In genomic region chr20:53406580-53406979, GRCh38 we compare ENCODE assay signal across 36 cellular contexts.
"Had no signal": no experiment of that assay in that cellular context is flagged by ENCODE, and none has a peak within 500 bp of the region (broad histone marks: within the 10 kb centered on the region; RNA-seq: fewer than 3 reads in every experiment).

No MANE protein-coding gene starts in this region.

- H3K9me3 ChIP-seq: adrenal gland, body of pancreas, breast epithelium had no signal

- H3K4me1 ChIP-seq: breast epithelium had no signal

- FAIRE-seq: astrocyte, TTC549 had no signal

- DNase-seq: activated B cell treated with CpG ODN at 0.5 μM for 24 hours; activated CD4-positive, alpha-beta memory T cell treated with anti-CD3 and anti-CD28 coated beads for 36 hours; activated CD4-positive, alpha-beta T cell treated with anti-CD3 and anti-CD28 coated beads for 4 hours; activated CD4-positive, alpha-beta T cell treated with anti-CD3 and anti-CD28 coated beads, Interleukin-2, amount 10 ng/mL, durations not matched to agents 24 days and 14 days; activated CD4-positive, alpha-beta T cell treated with anti-CD3 and anti-CD28 coated beads, Interleukin-2, amount 50 U/mL, for 1 hour; activated CD4-positive, alpha-beta T cell treated with anti-CD3 and anti-CD28 coated beads, Interleukin-2, amount 50 U/mL, for 4 hours; activated CD4-positive, CD25-positive, alpha-beta regulatory T cell treated with anti-CD3 and anti-CD28 coated beads, Interleukin-2, amount 50 U/mL, for 72 hours; activated CD8-positive, alpha-beta memory T cell treated with anti-CD3 and anti-CD28 coated beads, Interleukin-2, amount 50 U/mL, for 4 hours; activated CD8-positive, alpha-beta T cell treated with anti-CD3 and anti-CD28 coated beads for 36 hours; activated effector memory CD4-positive, alpha-beta T cell treated with anti-CD3 and anti-CD28 coated beads, Interleukin-2, amount 50 U/mL, for 16 hours; activated gamma-delta T cell treated with Interleukin-2 at 50 U/mL for 16 hours; activated naive CD4-positive, alpha-beta T cell; activated naive CD4-positive, alpha-beta T cell treated with anti-CD3 and anti-CD28 coated beads for 36 hours; activated naive CD4-positive, alpha-beta T cell treated with anti-CD3 and anti-CD28 coated beads, Interleukin-2, amount 50 U/mL, for 16 hours; activated naive CD8-positive, alpha-beta T cell treated with anti-CD3 and anti-CD28 coated beads for 36 hours; activated T-cell treated with anti-CD3 and anti-CD28 coated beads for 4 hours; activated T-cell treated with anti-CD3 and anti-CD28 coated beads, Interleukin-2, amount 50 U/mL, for 1 hour; activated T-cell treated with anti-CD3 and anti-CD28 coated beads, Interleukin-2, amount 50 U/mL, for 4 hours; activated T-cell treated with anti-CD3 and anti-CD28 coated beads, Interleukin-2, amount 50 U/mL, for 72 hours; adrenal gland; amniotic stem cell; aorta; body of pancreas; brain microvascular endothelial cell; central memory CD4-positive, alpha-beta T cell; T-cell; T-helper 2 cell; T-helper 9 cell; WERI-Rb-1 had no signal

- H3K27ac ChIP-seq: adrenal gland, body of pancreas, brain microvascular endothelial cell, breast epithelium, WERI-Rb-1 had no signal

- ATAC-seq: activated CD8-positive, alpha-beta T cell treated with anti-CD3 and anti-CD28 coated beads for 36 hours; activated naive CD4-positive, alpha-beta T cell treated with anti-CD3 and anti-CD28 coated beads, Interleukin-2, amount 50 U/mL, for 72 hours; activated T-cell treated with anti-CD3 and anti-CD28 coated beads, Interleukin-2, amount 50 U/mL, for 4 hours; activated T-cell treated with anti-CD3 and anti-CD28 coated beads, Interleukin-2, amount 50 U/mL, for 72 hours; activated T-helper 17 cell treated with anti-CD3 and anti-CD28 coated beads, Interleukin-2, amount 50 U/mL, for 72 hours; body of pancreas; T-cell had no signal

- H3K27me3 ChIP-seq: adrenal gland, body of pancreas, brain microvascular endothelial cell, breast epithelium had no signal

- H3K9me3 Mint-ChIP-seq: activated CD4-positive, alpha-beta T cell treated with anti-CD3 and anti-CD28 coated beads, Interleukin-2, amount 10 ng/mL, durations not matched to agents 24 days and 14 days; activated naive CD4-positive, alpha-beta T cell treated with anti-CD3 and anti-CD28 coated beads for 36 hours; activated naive CD4-positive, alpha-beta T cell treated with anti-CD3 and anti-CD28 coated beads, Interleukin-2, amount 50 U/mL, for 72 hours; activated T-cell treated with anti-CD3 and anti-CD28 coated beads, Interleukin-2, amount 50 U/mL, for 4 hours; activated T-cell treated with anti-CD3 and anti-CD28 coated beads, Interleukin-2, amount 50 U/mL, for 72 hours; activated T-helper 17 cell treated with anti-CD3 and anti-CD28 coated beads, Interleukin-2, amount 50 U/mL, for 72 hours; T-cell; T-helper 2 cell treated with Interferon-gamma antibody and Interleukin-4, amounts not matched to agents 5 μg/mL and 100 μg/mL, for 36 hours had no signal

- H3K4me3 Mint-ChIP-seq: activated B cell treated with CpG ODN at 0.5 μM for 24 hours; activated CD4-positive, alpha-beta memory T cell treated with anti-CD3 and anti-CD28 coated beads for 36 hours; activated CD4-positive, alpha-beta T cell treated with anti-CD3 and anti-CD28 coated beads, Interleukin-2, amount 10 ng/mL, durations not matched to agents 24 days and 14 days; activated CD8-positive, alpha-beta T cell treated with anti-CD3 and anti-CD28 coated beads for 36 hours; activated naive CD4-positive, alpha-beta T cell treated with anti-CD3 and anti-CD28 coated beads for 36 hours; activated naive CD8-positive, alpha-beta T cell treated with anti-CD3 and anti-CD28 coated beads for 36 hours; activated T-cell treated with anti-CD3 and anti-CD28 coated beads, Interleukin-2, amount 50 U/mL, for 4 hours; activated T-cell treated with anti-CD3 and anti-CD28 coated beads, Interleukin-2, amount 50 U/mL, for 72 hours; activated T-helper 1 cell treated with anti-CD3 and anti-CD28 coated beads, Interleukin-12 subunit alpha, Interleukin-12 subunit beta, Interleukin-2, Interleukin-4 antibody, amounts not matched to agents 30 ng/mL and 10 ng/mL and 1 ng/mL, durations not matched to agents 14 hours and 24 hours and 36 hours; activated T-helper 17 cell treated with anti-CD3 and anti-CD28 coated beads, Interleukin-2, amount 50 U/mL, for 72 hours; T-cell; T-helper 2 cell treated with Interferon-gamma antibody and Interleukin-4, amounts not matched to agents 5 μg/mL and 100 μg/mL, for 36 hours had no signal

- H3K4me3 ChIP-seq: adrenal gland, body of pancreas, breast epithelium had no signal

- H3K36me3 ChIP-seq: adrenal gland, brain microvascular endothelial cell, breast epithelium, WERI-Rb-1 had no signal

- H3K27me3 Mint-ChIP-seq: activated B cell treated with CpG ODN at 0.5 μM for 24 hours; activated CD4-positive, alpha-beta memory T cell treated with anti-CD3 and anti-CD28 coated beads for 36 hours; activated CD4-positive, alpha-beta T cell treated with anti-CD3 and anti-CD28 coated beads, Interleukin-2, amount 10 ng/mL, durations not matched to agents 24 days and 14 days; activated CD8-positive, alpha-beta T cell treated with anti-CD3 and anti-CD28 coated beads for 36 hours; activated naive CD8-positive, alpha-beta T cell treated with anti-CD3 and anti-CD28 coated beads for 36 hours; activated T-helper 17 cell treated with anti-CD3 and anti-CD28 coated beads, Interleukin-2, amount 50 U/mL, for 72 hours; T-cell had no signal

- H3K27ac Mint-ChIP-seq: activated B cell treated with CpG ODN at 0.5 μM for 24 hours; activated CD4-positive, alpha-beta memory T cell treated with anti-CD3 and anti-CD28 coated beads for 36 hours; activated CD4-positive, alpha-beta T cell treated with anti-CD3 and anti-CD28 coated beads, Interleukin-2, amount 10 ng/mL, durations not matched to agents 24 days and 14 days; activated CD8-positive, alpha-beta T cell treated with anti-CD3 and anti-CD28 coated beads for 36 hours; activated naive CD4-positive, alpha-beta T cell treated with anti-CD3 and anti-CD28 coated beads for 36 hours; activated naive CD8-positive, alpha-beta T cell treated with anti-CD3 and anti-CD28 coated beads for 36 hours; activated T-cell treated with anti-CD3 and anti-CD28 coated beads, Interleukin-2, amount 50 U/mL, for 72 hours; activated T-helper 1 cell treated with anti-CD3 and anti-CD28 coated beads, Interleukin-12 subunit alpha, Interleukin-12 subunit beta, Interleukin-2, Interleukin-4 antibody, amounts not matched to agents 30 ng/mL and 10 ng/mL and 1 ng/mL, durations not matched to agents 14 hours and 24 hours and 36 hours; activated T-helper 17 cell treated with anti-CD3 and anti-CD28 coated beads, Interleukin-2, amount 50 U/mL, for 72 hours; T-cell; T-helper 2 cell treated with Interferon-gamma antibody and Interleukin-4, amounts not matched to agents 5 μg/mL and 100 μg/mL, for 36 hours had no signal

- H3K36me3 Mint-ChIP-seq: activated CD4-positive, alpha-beta memory T cell treated with anti-CD3 and anti-CD28 coated beads for 36 hours; activated naive CD8-positive, alpha-beta T cell treated with anti-CD3 and anti-CD28 coated beads for 36 hours had no signal

- H3K4me1 Mint-ChIP-seq: activated B cell treated with CpG ODN at 0.5 μM for 24 hours; activated T-helper 17 cell treated with anti-CD3 and anti-CD28 coated beads, Interleukin-2, amount 50 U/mL, for 72 hours had no signal
